In the genomic region with DNA sequence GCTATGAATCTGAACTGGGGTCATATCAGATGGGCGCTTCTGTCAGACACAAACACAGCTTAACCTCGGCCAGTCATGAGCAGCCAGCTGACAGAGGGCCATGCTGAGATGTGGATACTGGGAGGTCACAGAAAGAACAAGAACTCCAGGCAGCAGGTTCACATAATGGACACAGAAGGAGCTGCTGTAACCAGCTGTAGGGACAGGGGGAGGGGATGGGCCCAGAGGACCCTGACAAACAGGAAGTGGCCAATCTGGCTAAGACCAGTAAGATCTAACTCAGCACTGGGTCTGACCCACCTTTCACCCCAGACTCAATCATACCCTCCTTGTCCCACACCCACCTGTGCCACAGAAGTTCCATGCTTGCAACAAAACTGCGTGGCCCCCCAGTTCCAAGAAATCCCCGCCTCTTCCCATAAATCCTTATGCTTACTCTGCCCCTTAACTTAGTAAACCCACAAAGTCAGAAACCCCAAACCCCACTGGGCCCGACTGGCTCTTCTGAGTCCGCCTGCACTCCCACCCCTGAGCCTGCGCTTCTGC, we compare ENCODE assay signal across 10 cellular contexts. TPM values are rescaled to one million over a fixed set of nuclear protein-coding genes. Genes with fewer than 3 reads are reported as not detected.
DNase-seq lines count a peak whose midpoint lies in the region; ATAC-seq, FAIRE-seq and TF ChIP-seq lines count a peak whose summit lies in the region.
"Had no signal": no experiment of that assay in that cellular context is flagged by ENCODE, and none has a peak within 500 bp of the region (broad histone marks: within the 10 kb centered on the region; RNA-seq: fewer than 3 reads in every experiment).

No MANE protein-coding gene starts in this region.

- no peak overlapping the region for H2BK120ac ChIP-seq in trophoblast cell (ENCODE audit: insufficient read depth, low read length, poor library complexity)

- no peak overlapping the region for H3K18ac ChIP-seq in trophoblast cell (ENCODE audit: low read length)

- DNase-seq in GM12891 (ENCODE audit: insufficient read length, low spot score) (peak; percentile 30), NCI-H69 (lab: John Stamatoyannopoulos, UW) (peak; percentile 74), erythroblast (lab: John Stamatoyannopoulos, UW) (peak; percentile 45 to 58), trophoblast cell (no peak), SIG-M5 treated with dmso at 0.1 percent for 504 hours (lab: John Stamatoyannopoulos, UW; ENCODE audit: unreplicated experiment) (no peak)
- DNase-seq in stimulated activated naive CD4-positive, alpha-beta T cell treated with Interleukin-2 at 50 U/mL for 16 hours (lab: John Stamatoyannopoulos, UW) = no peak
- DNase-seq: stimulated activated naive CD4-positive, alpha-beta T cell had no signal

- no peak overlapping the region for H3K4me3 ChIP-seq in trophoblast cell (ENCODE audit: low read depth, low read length)
- H3K4me3 ChIP-seq: SJSA1 had no signal

- H3K4me2 ChIP-seq in trophoblast cell (ENCODE audit: low read length) = no peak overlapping the region

- H4K8ac ChIP-seq in trophoblast cell (ENCODE audit: low read depth, low read length) = peak overlapping the region; percentile 25

- H2BK12ac ChIP-seq in trophoblast cell (ENCODE audit: low read length) = peak overlapping the region; percentile 16

- H3K79me1 ChIP-seq in trophoblast cell (ENCODE audit: low read length) = no peaks in the 10 kb centered on the region

- no peak overlapping the region for H3K4ac ChIP-seq in trophoblast cell (ENCODE audit: low read depth, low read length)

- H3K27ac ChIP-seq in trophoblast cell (ENCODE audit: low read depth, low read length) = no peak overlapping the region
- H3K27ac ChIP-seq: SJSA1 had no signal

- no peak overlapping the region for H3K23ac ChIP-seq in trophoblast cell (ENCODE audit: low read length)

- no peaks in the 10 kb centered on the region for H3K36me3 ChIP-seq in trophoblast cell (ENCODE audit: control insufficient read depth in 1 of 2, insufficient read depth in 2 of 2, low read length in 2 of 2)
- H3K36me3 ChIP-seq: SJSA1 had no signal

- H3K27me3 ChIP-seq in trophoblast cell (ENCODE audit: insufficient read depth, low read length) = no peaks in the 10 kb centered on the region
- H3K27me3 ChIP-seq: SJSA1 had no signal

- peak; percentile 79 for FAIRE-seq in GM12891 (lab: Jason Lieb, UNC)

- H3K4me1 ChIP-seq in trophoblast cell (ENCODE audit: control insufficient read depth in 1 of 2, insufficient read depth in 2 of 2, low read length in 2 of 2) = peaks cover 3 to 4% of the 10 kb centered on the region in 2 experiments

- H2AFZ ChIP-seq in trophoblast cell (ENCODE audit: insufficient read depth, low read length, poor library complexity) = peak overlapping the region; percentile 31

- H3K14ac ChIP-seq in trophoblast cell (ENCODE audit: low read length) = no peak overlapping the region

- H3K9ac ChIP-seq in trophoblast cell (ENCODE audit: low read length) = no peak overlapping the region

- no peak overlapping the region for H2AK5ac ChIP-seq in trophoblast cell (ENCODE audit: low read length)

- H4K12ac ChIP-seq in trophoblast cell (ENCODE audit: low read depth, low read length) = no peak overlapping the region

- ATAC-seq in HG03196 (IDR thresholded peaks at IDR 0.05; ENCODE audit: unreplicated experiment) (no peak), HG02973 (IDR thresholded peaks at IDR 0.05; ENCODE audit: unreplicated experiment) (no peak)

- H2BK5ac ChIP-seq in trophoblast cell (ENCODE audit: low read depth, low read length, poor library complexity) = no peak overlapping the region

- no CpG with 5 or more reads among the region's 7 CpGs for WGBS in trophoblast cell (ENCODE audit: extremely low coverage, insufficient coverage, insufficient read length)

- no peak overlapping the region for H4K91ac ChIP-seq in trophoblast cell (ENCODE audit: low read depth, low read length)

- H3K9me3 ChIP-seq in trophoblast cell (ENCODE audit: insufficient read depth, low read depth, low read length) = no peaks in the 10 kb centered on the region
- H3K9me3 ChIP-seq: SJSA1 had no signal

- no peak for TF ChIP-seq POLR2A in GM12891 (IDR thresholded peaks at IDR 0.05; ENCODE audit: low read depth, low read length)
- no peak for TF ChIP-seq POLR2A in erythroblast (IDR thresholded peaks at IDR 0.05; ENCODE audit: low read length)

- no peaks in the 10 kb centered on the region for H3K79me2 ChIP-seq in trophoblast cell (ENCODE audit: control insufficient read depth, insufficient read depth, low read length, poor library complexity)

TF ChIP-seq in GM12891, 5 proteins besides CTCF, POLR2A, EP300 and RAD21:
- TF ChIP-seq TAF1 (IDR thresholded peaks at IDR 0.05; ENCODE audit: low read depth, low read length) (no peak), SPI1 (IDR thresholded peaks at IDR 0.05; ENCODE audit: low read depth, low read length) (peak; percentile 73)

RNA-seq across cellular contexts. Expression of a gene that starts 3.9 kb away (rescaled TPM):
- polyA plus RNA-seq in GM12891 (2012; ENCODE audit: low read depth, missing spikeins) = 0.14 TPM
- 0.39 and 0.45 TPM in 2 replicates for polyA plus RNA-seq in trophoblast cell (2013)

RNA-seq across cellular contexts. Expression of a gene that starts 37.1 kb away (rescaled TPM):
- polyA plus RNA-seq in GM12891 (2012; ENCODE audit: low read depth, missing spikeins) = 18.0 TPM
- not detected in 2 replicates for polyA plus RNA-seq in trophoblast cell (2013)

RNA-seq across cellular contexts. Expression of a gene that starts 41.7 kb away (rescaled TPM):
- 22.2 TPM for polyA plus RNA-seq in GM12891 (2012; ENCODE audit: low read depth, missing spikeins)
- 5.7 and 6.0 TPM in 2 replicates for polyA plus RNA-seq in trophoblast cell (2013)

RNA-seq across cellular contexts. Expression of a gene that starts 55.3 kb away (rescaled TPM):
- polyA plus RNA-seq in GM12891 (2012; ENCODE audit: low read depth, missing spikeins) = 46.5 TPM
- polyA plus RNA-seq in trophoblast cell (2013) = 0.03 and 0.04 TPM in 2 replicates

Comparison
In these comparisons a context has a peak if more than half of its experiments do, and no peak if none do; other contexts are left out.
1. DNase-seq: peak in GM12891 (single experiment), NCI-H69 (single experiment) and erythroblast (2 of 2); none in trophoblast cell (0 of 2), SIG-M5 treated with dmso at 0.1 percent for 504 hours (single experiment) and stimulated activated naive CD4-positive, alpha-beta T cell treated with Interleukin-2 at 50 U/mL for 16 hours (single experiment).